19 cellular contexts compared by ENCODE assay signal in the genomic region with DNA sequence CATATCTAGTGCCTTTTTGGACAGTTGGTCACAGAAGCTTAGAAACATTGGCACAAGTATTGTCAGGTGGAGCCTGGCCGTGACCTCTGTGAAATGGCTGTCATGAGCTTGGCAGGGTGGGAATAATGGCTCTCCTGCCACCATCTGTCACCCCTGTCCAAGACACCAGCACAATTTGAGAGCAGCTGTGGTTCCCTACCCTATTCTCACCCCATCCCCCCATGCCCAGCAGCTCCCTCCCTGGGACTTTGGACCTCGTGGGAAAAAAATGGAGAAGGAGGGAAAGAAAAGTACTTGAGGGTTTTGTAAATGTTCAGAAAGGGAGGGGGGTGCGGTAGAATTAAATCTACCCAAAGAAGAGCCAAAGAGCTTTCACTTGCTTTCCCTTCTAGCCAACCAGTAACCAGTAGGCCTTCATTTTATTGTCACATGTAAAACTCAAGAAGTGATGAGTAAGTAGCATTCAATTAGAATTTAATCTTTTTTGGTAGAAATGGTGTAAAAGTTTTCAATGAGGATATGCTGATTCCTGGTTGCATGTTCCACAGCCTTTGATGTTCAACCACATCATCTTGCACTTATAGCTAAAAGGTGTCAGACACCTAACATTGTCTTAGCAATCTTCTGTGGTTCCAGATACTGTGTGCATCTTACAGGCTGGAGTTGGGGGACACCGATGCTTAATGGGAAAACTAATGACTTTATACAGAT.
DNase-seq lines count a peak whose midpoint lies in the region; ATAC-seq, FAIRE-seq and TF ChIP-seq lines count a peak whose summit lies in the region.
"Had no signal": no experiment of that assay in that cellular context is flagged by ENCODE, and none has a peak within 500 bp of the region (broad histone marks: within the 10 kb centered on the region; RNA-seq: fewer than 3 reads in every experiment).

No MANE protein-coding gene starts in this region.

- no peak for DNase-seq in GM12892 (ENCODE audit: insufficient read length)
- DNase-seq in activated CD8-positive, alpha-beta T cell treated with anti-CD3 and anti-CD28 coated beads for 36 hours = no peak
- peak in 5 of 6 donors; percentile 66 to 87 (median 77) for DNase-seq in pancreas
- DNase-seq in hepatic stellate cell (ENCODE audit: low spot score) = no peak
- DNase-seq in NCI-H510A (lab: John Stamatoyannopoulos, UW) = no peak
- DNase-seq in NCI-H2107 (lab: John Stamatoyannopoulos, UW) = no peak
- DNase-seq: activated naive CD4-positive, alpha-beta T cell; CD4-positive, alpha-beta T cell; effector CD4-positive, alpha-beta T cell; GF-D8; HCEC 1CT; lower lobe of right lung; NCI-H2081; right cardiac atrium; SHP77; T-helper 9 cell; tibial artery had no signal

- POLR2A ChIA-PET in HEK293 (lab: Yijun Ruan, JAX) = no interaction called here
- POLR2A ChIA-PET in activated CD8-positive, alpha-beta T cell treated with anti-CD3 and anti-CD28 coated beads for 36 hours (lab: Charles Lee) = interaction anchor here (1.2 to 1.3 kb wide), 2 partner anchors 9 to 22 kb away, joined by 3 to 6 read pairs; no protein-coding TSS in a partner anchor

- H3K4me3 ChIP-seq in HEK293 (ENCODE audit: low read depth, low read length) (no peak overlapping the region), pancreas (no peak overlapping the region)
- H3K4me3 ChIP-seq: breast epithelium, lower lobe of right lung, tibial artery had no signal

- WGBS in pancreas, 2 donors = 52 to 54% methylated on average over 4 of the region's 4 CpGs

- peak overlapping the region; percentile 31 for H3K4me3 Mint-ChIP-seq in activated CD8-positive, alpha-beta T cell treated with anti-CD3 and anti-CD28 coated beads for 36 hours
- H3K4me3 Mint-ChIP-seq: CD4-positive, alpha-beta T cell had no signal

- H3K4me1 ChIP-seq in HEK293 (ENCODE audit: control insufficient read depth, insufficient read depth, low read length) = peaks cover 11% of the 10 kb centered on the region; the same call in 1 of the 2 replicates
- H3K4me1 ChIP-seq in pancreas = peaks cover 32 to 52% (median 38%) of the 10 kb centered on the region in 3 donors
- H3K4me1 ChIP-seq: breast epithelium, lower lobe of right lung, tibial artery had no signal

- CTCF ChIA-PET in HEK293 (lab: Yijun Ruan, JAX) = interaction anchor here (0.6 to 1.9 kb wide), 4 partner anchors 10 to 106 kb away, joined by 3 to 5 read pairs (median 3); no protein-coding TSS in a partner anchor
- CTCF ChIA-PET in activated CD8-positive, alpha-beta T cell treated with anti-CD3 and anti-CD28 coated beads for 36 hours (lab: Charles Lee) = interaction anchor here (1.1 to 1.9 kb wide), 2 partner anchors 9 to 25 kb away, joined by 3 to 6 read pairs; no protein-coding TSS in a partner anchor

- H3K36me3 Mint-ChIP-seq in activated CD8-positive, alpha-beta T cell treated with anti-CD3 and anti-CD28 coated beads for 36 hours (ENCODE audit: low read depth) = no peaks in the 10 kb centered on the region

- H3K36me3 ChIP-seq in HEK293 (ENCODE audit: control insufficient read depth in 2 of 2, insufficient read depth in 1 of 2, low read length in 2 of 2) = no peaks in the 10 kb centered on the region
- H3K36me3 ChIP-seq in pancreas = no peaks in the 10 kb centered on the region
- H3K36me3 ChIP-seq: breast epithelium, lower lobe of right lung, tibial artery had no signal

- no peak for TF ChIP-seq POLR2A in GM12892 (IDR thresholded peaks at IDR 0.05; ENCODE audit: low read depth, low read length)

- peaks cover 27% of the 10 kb centered on the region for H3K4me1 Mint-ChIP-seq in activated CD8-positive, alpha-beta T cell treated with anti-CD3 and anti-CD28 coated beads for 36 hours (ENCODE audit: low read depth)

- H3K9me3 ChIP-seq in HEK293 (ENCODE audit: control insufficient read depth, insufficient read depth, low read depth, low read length) (no peaks in the 10 kb centered on the region), pancreas (no peaks in the 10 kb centered on the region)
- H3K9me3 ChIP-seq: breast epithelium, lower lobe of right lung, tibial artery had no signal

- peak; percentile 37 for ATAC-seq in activated CD8-positive, alpha-beta T cell treated with anti-CD3 and anti-CD28 coated beads for 36 hours
- ATAC-seq in pancreas = peak; percentile 88 to 94 (median 90)
- ATAC-seq: lower lobe of right lung, right cardiac atrium had no signal

- H3K27ac Mint-ChIP-seq in activated CD8-positive, alpha-beta T cell treated with anti-CD3 and anti-CD28 coated beads for 36 hours = peak overlapping the region; percentile 53
- H3K27ac Mint-ChIP-seq: CD4-positive, alpha-beta T cell had no signal

- FAIRE-seq in GM12892 (lab: Jason Lieb, UNC) (peak; percentile 70), pancreas (lab: Jason Lieb, UNC) (no peak)

- intact Hi-C loops in activated CD8-positive, alpha-beta T cell treated with anti-CD3 and anti-CD28 coated beads for 36 hours (cut with micrococcal nuclease) = no loop called here
- intact Hi-C loops in pancreas (cut with DNase I) = no loop called here

- no peak overlapping the region for H3K27ac ChIP-seq in HEK293 (ENCODE audit: extremely low read depth, low read depth, low read length)
- H3K27ac ChIP-seq in pancreas = peak overlapping the region in 3 of 4 donors; percentile 18 to 56 (median 34)
- H3K27ac ChIP-seq: breast epithelium, lower lobe of right lung, tibial artery had no signal

- no peaks in the 10 kb centered on the region for H3K27me3 Mint-ChIP-seq in activated CD8-positive, alpha-beta T cell treated with anti-CD3 and anti-CD28 coated beads for 36 hours
- H3K27me3 Mint-ChIP-seq: CD4-positive, alpha-beta T cell had no signal

- TF ChIP-seq CTCF in HEK293 (tag by site-specific recombination; IDR thresholded peaks at IDR 0.05) (no peak), pancreas (IDR thresholded peaks at IDR 0.05) (no peak)
- TF ChIP-seq CTCF in activated CD8-positive, alpha-beta T cell treated with anti-CD3 and anti-CD28 coated beads for 36 hours (IDR thresholded peaks at IDR 0.05) = no peak

- H3K27me3 ChIP-seq in pancreas = no peaks in the 10 kb centered on the region
- H3K27me3 ChIP-seq: breast epithelium, tibial artery had no signal

- no peaks in the 10 kb centered on the region for H3K9me3 Mint-ChIP-seq in activated CD8-positive, alpha-beta T cell treated with anti-CD3 and anti-CD28 coated beads for 36 hours
- H3K9me3 Mint-ChIP-seq: CD4-positive, alpha-beta T cell had no signal

TF ChIP-seq in HEK293, 187 proteins besides CTCF, POLR2A, EP300 and RAD21:
- TF ChIP-seq SP2 (tag by site-specific recombination; IDR thresholded peaks at IDR 0.05) (no peak), ZBTB20 (tag by site-specific recombination; IDR thresholded peaks at IDR 0.05) (peak; percentile 28; the same call in 1 of the 2 replicates)

Comparison
In these comparisons a context has a peak if more than half of its experiments do, and no peak if none do; other contexts are left out.
1. DNase-seq: peak in pancreas (5 of 6); none in GM12892 (single experiment), activated CD8-positive, alpha-beta T cell treated with anti-CD3 and anti-CD28 coated beads for 36 hours (single experiment), hepatic stellate cell (single experiment), NCI-H510A (single experiment) and NCI-H2107 (single experiment).